In the genomic region with DNA sequence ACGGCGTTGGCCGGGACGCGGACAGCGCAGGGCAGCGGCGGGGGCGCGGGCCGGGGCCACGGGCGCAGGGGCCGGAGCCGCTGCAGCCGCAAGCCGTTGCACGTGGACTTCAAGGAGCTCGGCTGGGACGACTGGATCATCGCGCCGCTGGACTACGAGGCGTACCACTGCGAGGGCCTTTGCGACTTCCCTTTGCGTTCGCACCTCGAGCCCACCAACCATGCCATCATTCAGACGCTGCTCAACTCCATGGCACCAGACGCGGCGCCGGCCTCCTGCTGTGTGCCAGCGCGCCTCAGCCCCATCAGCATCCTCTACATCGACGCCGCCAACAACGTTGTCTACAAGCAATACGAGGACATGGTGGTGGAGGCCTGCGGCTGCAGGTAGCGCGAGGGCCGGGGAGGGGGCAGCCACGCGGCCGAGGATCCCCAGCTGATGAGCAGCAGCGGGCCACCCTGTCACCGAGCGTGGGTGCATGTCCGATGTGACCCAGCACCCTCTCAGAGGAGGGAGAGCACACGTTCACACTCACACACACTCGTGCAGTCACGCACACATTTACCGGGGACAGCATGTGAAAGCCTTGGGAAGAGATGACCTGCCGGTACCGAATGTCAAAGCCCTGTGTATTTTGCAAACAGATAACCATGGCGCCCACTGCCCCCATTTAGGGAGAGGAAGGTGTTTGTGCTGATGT, we compare ENCODE assay signal across 1 cellular context.
TF ChIP-seq lines count a peak whose summit lies in the region.

No MANE protein-coding gene starts in this region.

TF ChIP-seq in K562, 482 proteins besides CTCF, POLR2A, EP300 and RAD21:
- TF ChIP-seq KLF16 (IDR thresholded peaks at IDR 0.05) (no peak), ZNF316 (IDR thresholded peaks at IDR 0.05) (peak; percentile 49)
